ENCODE assay signal across 23 cellular contexts in the genomic region with DNA sequence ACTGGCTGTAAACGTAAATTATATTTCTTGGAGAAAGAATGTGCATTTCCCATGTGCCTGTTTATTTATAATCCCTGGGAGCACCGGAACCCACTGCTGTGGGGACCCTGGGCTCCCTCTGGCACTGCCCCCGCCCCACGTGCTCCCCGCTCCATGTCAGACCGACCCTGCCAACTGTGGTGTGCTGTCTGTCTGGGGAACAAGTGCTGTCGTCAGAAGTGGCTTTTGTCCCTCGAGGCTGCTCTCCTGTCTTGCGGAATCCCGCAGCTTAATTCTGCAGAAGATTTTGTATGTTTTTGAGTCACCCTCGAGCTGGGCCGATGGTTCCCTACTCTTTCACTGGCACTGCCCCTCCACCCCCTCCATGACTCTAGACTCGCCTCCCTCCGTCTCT. TPM values are rescaled to one million over a fixed set of nuclear protein-coding genes. Genes with fewer than 3 reads are reported as not detected.
DNase-seq lines count a peak whose midpoint lies in the region; ATAC-seq and TF ChIP-seq lines count a peak whose summit lies in the region.
"Had no signal": no experiment of that assay in that cellular context is flagged by ENCODE, and none has a peak within 500 bp of the region (broad histone marks: within the 10 kb centered on the region; RNA-seq: fewer than 3 reads in every experiment).

No MANE protein-coding gene starts in this region.

- no peak for ATAC-seq in activated T-helper 17 cell treated with anti-CD3 and anti-CD28 coated beads, Interleukin-2, amount 50 U/mL, for 72 hours (replicated peaks)
- ATAC-seq in thoracic aorta (ENCODE audit: insufficient number of reproducible peaks, low FRiP score, low read depth) = no peak
- ATAC-seq in GM19351 (IDR thresholded peaks at IDR 0.05; ENCODE audit: unreplicated experiment) = no peak
- ATAC-seq in HG03095 (IDR thresholded peaks at IDR 0.05; ENCODE audit: unreplicated experiment) = no peak
- ATAC-seq: activated CD4-positive, alpha-beta T cell treated with anti-CD3 and anti-CD28 coated beads for 36 hours; esophagus mucosa; mucosa of descending colon had no signal

- H4K20me1 ChIP-seq in BLaER1 treated with 17β-estradiol and CSF1 and Interleukin-3, amounts not matched to agents 10 nM and 100 nM = peaks cover 0 to 58% (median 18%) of the 10 kb centered on the region in 11 experiments; a peak in 11 of 22 replicates

- no peak overlapping the region for H3K27ac ChIP-seq in BLaER1 treated with 17β-estradiol and CSF1 and Interleukin-3, amounts not matched to agents 10 nM and 100 nM
- H3K27ac ChIP-seq in thoracic aorta = peak overlapping the region; percentile 30 to 53
- H3K27ac ChIP-seq: HL-60, KMS-11 had no signal

- TF ChIP-seq CTCF in nephron (IDR thresholded peaks at IDR 0.05; ENCODE audit: unreplicated experiment in 3 of 3) (no peak), thoracic aorta (IDR thresholded peaks at IDR 0.05) (no peak)

- no peaks in the 10 kb centered on the region for H3K36me3 Mint-ChIP-seq in activated T-helper 17 cell treated with anti-CD3 and anti-CD28 coated beads, Interleukin-2, amount 50 U/mL, for 72 hours (ENCODE audit: low read depth)
- H3K36me3 Mint-ChIP-seq in nephron (ENCODE audit: low read depth) = no peaks in the 10 kb centered on the region

- H3K4me2 ChIP-seq in BLaER1 treated with 17β-estradiol and CSF1 and Interleukin-3, amounts not matched to agents 10 nM and 100 nM = peak overlapping the region; percentile 7 to 98 (median 90); a peak in 20 of 22 replicates
- H3K4me2 ChIP-seq: KMS-11 had no signal

- no peaks in the 10 kb centered on the region for H3K4me1 Mint-ChIP-seq in activated T-helper 17 cell treated with anti-CD3 and anti-CD28 coated beads, Interleukin-2, amount 50 U/mL, for 72 hours
- peaks cover 31% of the 10 kb centered on the region for H3K4me1 Mint-ChIP-seq in nephron

- peak overlapping the region in 4 of 11 experiments; percentile 4 to 57 (median 16); a peak in 3 of 22 replicates for H3K9ac ChIP-seq in BLaER1 treated with 17β-estradiol and CSF1 and Interleukin-3, amounts not matched to agents 10 nM and 100 nM
- H3K9ac ChIP-seq: KMS-11 had no signal

- no peaks in the 10 kb centered on the region for H3K9me3 Mint-ChIP-seq in activated T-helper 17 cell treated with anti-CD3 and anti-CD28 coated beads, Interleukin-2, amount 50 U/mL, for 72 hours
- no peaks in the 10 kb centered on the region for H3K9me3 Mint-ChIP-seq in nephron
- H3K9me3 Mint-ChIP-seq: stimulated activated naive CD8-positive, alpha-beta T cell treated with anti-CD3 and anti-CD28 coated beads, Interleukin-15, Interleukin-2, amounts not matched to agents 100 ng/mL and 50 ng/mL, for 24 hours had no signal

- H3K27me3 Mint-ChIP-seq in activated T-helper 17 cell treated with anti-CD3 and anti-CD28 coated beads, Interleukin-2, amount 50 U/mL, for 72 hours = peaks cover 25% of the 10 kb centered on the region
- H3K27me3 Mint-ChIP-seq in nephron (ENCODE audit: low read depth) = peaks cover 72% of the 10 kb centered on the region

- no peak for DNase-seq in thoracic aorta (ENCODE audit: low spot score)
- no peak for DNase-seq in activated CD4-positive, CD25-positive, alpha-beta regulatory T cell treated with anti-CD3 and anti-CD28 coated beads, Interleukin-2, amount 50 U/mL, for 72 hours
- DNase-seq: activated CD4-positive, alpha-beta T cell treated with anti-CD3 and anti-CD28 coated beads for 36 hours; activated gamma-delta T cell treated with Interleukin-2 at 50 U/mL for 16 hours; foreskin fibroblast; kidney glomerular epithelial cell; mucosa of descending colon; NCI-H1436 treated with DMSO at 0.1 percent for 48 hours; NCI-H2107 had no signal

- peaks cover 46 to 59% (median 48%) of the 10 kb centered on the region in 11 experiments for H3K27me3 ChIP-seq in BLaER1 treated with 17β-estradiol and CSF1 and Interleukin-3, amounts not matched to agents 10 nM and 100 nM
- no peaks in the 10 kb centered on the region for H3K27me3 ChIP-seq in thoracic aorta (replicated peaks; ENCODE audit: insufficient read depth)

- H3K9me3 ChIP-seq in BLaER1 treated with 17β-estradiol and CSF1 and Interleukin-3, amounts not matched to agents 10 nM and 100 nM (replicated peaks in 1 of 11) = no peaks in the 10 kb centered on the region
- no peaks in the 10 kb centered on the region for H3K9me3 ChIP-seq in thoracic aorta
- H3K9me3 ChIP-seq: mucosa of descending colon, prostate gland, tibial nerve had no signal

- H3K4me3 ChIP-seq in BLaER1 treated with 17β-estradiol and CSF1 and Interleukin-3, amounts not matched to agents 10 nM and 100 nM = no peak overlapping the region
- H3K4me3 ChIP-seq in thoracic aorta = no peak overlapping the region
- H3K4me3 ChIP-seq: mucosa of descending colon, prostate gland, tibial nerve had no signal

- H3K27ac Mint-ChIP-seq in activated T-helper 17 cell treated with anti-CD3 and anti-CD28 coated beads, Interleukin-2, amount 50 U/mL, for 72 hours = no peak overlapping the region
- peak overlapping the region in 1 of 3 experiments; percentile 3 for H3K27ac Mint-ChIP-seq in nephron
- H3K27ac Mint-ChIP-seq: activated CD4-positive, alpha-beta T cell treated with anti-CD3 and anti-CD28 coated beads for 36 hours; stimulated activated naive CD8-positive, alpha-beta T cell treated with anti-CD3 and anti-CD28 coated beads, Interleukin-15, Interleukin-2, amounts not matched to agents 100 ng/mL and 50 ng/mL, for 24 hours had no signal

- peak overlapping the region; percentile 23 for H3K4me3 Mint-ChIP-seq in activated T-helper 17 cell treated with anti-CD3 and anti-CD28 coated beads, Interleukin-2, amount 50 U/mL, for 72 hours
- H3K4me3 Mint-ChIP-seq in nephron = peak overlapping the region; percentile 10 to 16 (median 11)
- H3K4me3 Mint-ChIP-seq: activated CD4-positive, alpha-beta T cell treated with anti-CD3 and anti-CD28 coated beads for 36 hours; stimulated activated naive CD8-positive, alpha-beta T cell treated with anti-CD3 and anti-CD28 coated beads, Interleukin-15, Interleukin-2, amounts not matched to agents 100 ng/mL and 50 ng/mL, for 24 hours had no signal

- H3K36me3 ChIP-seq in BLaER1 treated with 17β-estradiol and CSF1 and Interleukin-3, amounts not matched to agents 10 nM and 100 nM = no peaks in the 10 kb centered on the region
- H3K36me3 ChIP-seq in thoracic aorta = no peaks in the 10 kb centered on the region
- H3K36me3 ChIP-seq: prostate gland, tibial nerve had no signal

- peaks cover 34 to 61% (median 53%) of the 10 kb centered on the region in 10 experiments for H3K4me1 ChIP-seq in BLaER1 treated with 17β-estradiol and CSF1 and Interleukin-3, amounts not matched to agents 10 nM and 100 nM
- peaks cover 5 to 24% of the 10 kb centered on the region in 2 donors for H3K4me1 ChIP-seq in thoracic aorta (ENCODE audit: control insufficient read depth in 1 of 2, low read depth in 2 of 2)

RNA-seq across cellular contexts. Expression of a gene that starts 2.4 kb away (rescaled TPM):
- total RNA-seq in activated T-helper 17 cell treated with anti-CD3 and anti-CD28 coated beads, Interleukin-2, amount 50 U/mL, for 72 hours = not detected
- total RNA-seq in thoracic aorta = 1 to 10 TPM; 3.0 to 4.2 TPM
- total RNA-seq: activated CD4-positive, alpha-beta T cell treated with anti-CD3 and anti-CD28 coated beads for 36 hours; lung microvascular endothelial cell; NCI-H460; skeletal muscle tissue had no signal

Comparison
In these comparisons a context has a peak if more than half of its experiments do, and no peak if none do; other contexts are left out.
1. H3K27ac ChIP-seq: peak in thoracic aorta (2 of 2); none in BLaER1 treated with 17β-estradiol and CSF1 and Interleukin-3, amounts not matched to agents 10 nM and 100 nM (0 of 11).